11 cellular contexts compared by ENCODE assay signal in genomic region chr3:169387751-169388696, GRCh38.
A peak's percentile ranks its signal among the peaks of the same experiment; 100 is the strongest.
DNase-seq lines count a peak whose midpoint lies in the region; ATAC-seq, FAIRE-seq and TF ChIP-seq lines count a peak whose summit lies in the region.
"Had no signal": no experiment of that assay in that cellular context is flagged by ENCODE, and none has a peak within 500 bp of the region (broad histone marks: within the 10 kb centered on the region; RNA-seq: fewer than 3 reads in every experiment).

No MANE protein-coding gene starts in this region.

- H3K27ac Mint-ChIP-seq in endodermal cell = no peak overlapping the region
- H3K27ac Mint-ChIP-seq: activated T-cell treated with anti-CD3 and anti-CD28 coated beads, Interleukin-2, amount 50 U/mL, for 24 hours; T-helper 2 cell treated with Interferon-gamma antibody and Interleukin-4, amounts not matched to agents 5 μg/mL and 100 μg/mL, for 36 hours had no signal

- no peak overlapping the region for H3K4me3 Mint-ChIP-seq in endodermal cell
- H3K4me3 Mint-ChIP-seq: activated T-cell treated with anti-CD3 and anti-CD28 coated beads, Interleukin-2, amount 50 U/mL, for 24 hours; T-helper 2 cell treated with Interferon-gamma antibody and Interleukin-4, amounts not matched to agents 5 μg/mL and 100 μg/mL, for 36 hours had no signal

- intact Hi-C loops in lower lobe of right lung (cut with DNase I) = no loop called here

- peak; percentile 15 for TF ChIP-seq CTCF in endodermal cell (conservative IDR thresholded peaks at IDR 0.05)
- peak; percentile 15 for TF ChIP-seq CTCF in lower lobe of right lung (IDR thresholded peaks at IDR 0.05)
- TF ChIP-seq CTCF in thoracic aorta (IDR thresholded peaks at IDR 0.05) = no peak
- TF ChIP-seq CTCF in GM10266 (IDR thresholded peaks at IDR 0.05; ENCODE audit: control insufficient read depth, insufficient read depth, low read depth, missing control alignments) = no peak

- no peak for FAIRE-seq in HTR-8/SVneo (lab: Jason Lieb, UNC)

- WGBS in endodermal cell (ENCODE audit: insufficient coverage in 1 of 2, insufficient read length in 1 of 2), 2 experiments = 77 to 88% methylated on average over 7 to 9 of the region's 9 CpGs

- H3K9ac ChIP-seq in endodermal cell (ENCODE audit: extremely low read depth, low read length, poor library complexity, severe bottlenecking) = no peak overlapping the region

- H3K36me3 ChIP-seq in endodermal cell (ENCODE audit: control insufficient read depth, insufficient read depth, low read length) (no peaks in the 10 kb centered on the region), lower lobe of right lung (no peaks in the 10 kb centered on the region), thoracic aorta (no peaks in the 10 kb centered on the region)

- no peak overlapping the region for H3K4me3 ChIP-seq in endodermal cell (ENCODE audit: low read length)
- no peak overlapping the region for H3K4me3 ChIP-seq in lower lobe of right lung
- H3K4me3 ChIP-seq in thoracic aorta = peak overlapping the region; percentile 41

- H3K9me3 Mint-ChIP-seq in endodermal cell = no peaks in the 10 kb centered on the region
- H3K9me3 Mint-ChIP-seq: activated T-cell treated with anti-CD3 and anti-CD28 coated beads, Interleukin-2, amount 50 U/mL, for 24 hours; T-helper 2 cell treated with Interferon-gamma antibody and Interleukin-4, amounts not matched to agents 5 μg/mL and 100 μg/mL, for 36 hours had no signal

- H3K4me1 Mint-ChIP-seq in endodermal cell = peaks cover 31% of the 10 kb centered on the region

- H3K4me1 ChIP-seq in endodermal cell (ENCODE audit: control insufficient read depth, insufficient read depth, low read length) (peaks cover 17% of the 10 kb centered on the region), lower lobe of right lung (peaks cover 21% of the 10 kb centered on the region), thoracic aorta (ENCODE audit: control insufficient read depth in 1 of 2, low read depth in 2 of 2) (peaks cover 12 to 63% of the 10 kb centered on the region in 2 donors)

- H3K27me3 ChIP-seq in endodermal cell (ENCODE audit: control insufficient read depth, insufficient read depth, low read length, poor library complexity, severe bottlenecking) (no peaks in the 10 kb centered on the region), lower lobe of right lung (ENCODE audit: low read depth) (no peaks in the 10 kb centered on the region), thoracic aorta (replicated peaks; ENCODE audit: insufficient read depth) (no peaks in the 10 kb centered on the region)

- DNase-seq in HT-29 (ENCODE audit: low spot score) = peak; percentile 76
- peak; percentile 53 for DNase-seq in endodermal cell
- DNase-seq in lower lobe of right lung = peak; percentile 59
- peak; percentile 10 for DNase-seq in thoracic aorta (ENCODE audit: low spot score)
- DNase-seq in HTR-8/SVneo (ENCODE audit: insufficient read length, low spot score) = no peak
- no peak for DNase-seq in GM10266 (ENCODE audit: extremely low spot score)
- no peak for DNase-seq in iPS-NIHi11 (ENCODE audit: low spot score)
- DNase-seq in DMS153 treated with DMSO at 0.1 percent for 48 hours (lab: John Stamatoyannopoulos, UW; ENCODE audit: unreplicated experiment) = no peak
- DNase-seq: activated T-cell treated with anti-CD3 and anti-CD28 coated beads, Interleukin-2, amount 50 U/mL, for 24 hours; COR-L47 had no signal

- H3K27ac ChIP-seq in endodermal cell (ENCODE audit: low read depth, low read length) (no peak overlapping the region), lower lobe of right lung (peak overlapping the region; percentile 44), thoracic aorta (peak overlapping the region; percentile 55 to 64)

- no peaks in the 10 kb centered on the region for H3K36me3 Mint-ChIP-seq in endodermal cell (ENCODE audit: low read depth)

- H3K9me3 ChIP-seq in endodermal cell (ENCODE audit: control insufficient read depth, low read length) (no peaks in the 10 kb centered on the region), lower lobe of right lung (no peaks in the 10 kb centered on the region), thoracic aorta (no peaks in the 10 kb centered on the region)

- ATAC-seq in lower lobe of right lung (peak; percentile 33 to 68), thoracic aorta (ENCODE audit: insufficient number of reproducible peaks, low FRiP score, low read depth) (peak; percentile 39)

- no peaks in the 10 kb centered on the region for H3K27me3 Mint-ChIP-seq in endodermal cell (ENCODE audit: insufficient read depth)

Comparison
In these comparisons a context has a peak if more than half of its experiments do, and no peak if none do; other contexts are left out.
1. DNase-seq: peak in HT-29 (single experiment), endodermal cell (single experiment), lower lobe of right lung (single experiment) and thoracic aorta (single experiment); none in HTR-8/SVneo (single experiment), GM10266 (single experiment), iPS-NIHi11 (single experiment) and DMS153 treated with DMSO at 0.1 percent for 48 hours (single experiment).
2. CTCF ChIP-seq: peak in endodermal cell (single experiment) and lower lobe of right lung (single experiment); none in thoracic aorta (single experiment) and GM10266 (single experiment).